ENCODE assay signal across 1 cellular context in the genomic region with DNA sequence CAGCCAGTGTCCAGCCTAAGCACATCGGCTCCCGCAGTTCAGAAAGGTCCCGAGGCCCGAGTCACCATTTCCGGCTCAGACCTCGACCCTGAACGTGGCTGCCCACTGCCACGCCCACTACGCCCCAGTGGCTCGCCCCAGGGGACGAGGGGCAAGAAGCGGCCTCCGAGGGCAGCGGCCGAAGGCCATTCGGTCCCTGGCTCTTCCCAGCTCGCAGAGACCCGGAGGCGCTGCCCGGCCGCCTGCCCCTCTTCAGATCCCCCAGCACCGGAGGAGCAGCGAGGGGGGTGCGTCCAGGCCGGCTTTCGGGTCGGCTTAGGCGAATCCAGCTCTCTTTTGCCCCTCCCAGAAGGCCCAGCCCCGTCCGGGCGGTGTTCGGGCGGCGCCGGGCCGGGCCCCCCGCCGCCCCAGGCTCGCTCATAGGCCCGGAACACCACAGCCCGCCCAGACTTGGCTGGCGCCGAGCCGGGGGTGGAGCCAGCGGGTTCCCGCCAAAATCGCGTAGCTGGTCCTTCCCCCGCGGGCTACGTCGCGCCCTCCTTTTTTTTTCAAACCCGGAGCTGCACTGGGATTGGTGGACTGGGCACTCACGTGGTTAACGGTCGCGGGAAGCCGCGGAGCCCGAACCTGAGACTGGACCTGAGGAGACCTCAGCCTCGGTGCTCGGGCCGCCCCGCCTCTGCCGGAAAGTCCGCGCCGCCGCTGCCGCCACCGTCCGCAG.
TF ChIP-seq lines count a peak whose summit lies in the region.

Gene WEE1 (plus strand): TSS at position 617 of the 721 bp plus-strand sequence. CDS start 264 bp downstream, outside the sequence.

TF ChIP-seq in K562, 482 proteins besides CTCF, POLR2A, EP300 and RAD21 (continued from another document and continues in another):
- no peak for TF ChIP-seq ZFP91 (CRISPR knock-in tag; IDR thresholded peaks at IDR 0.05)
- TF ChIP-seq NFRKB (IDR thresholded peaks at IDR 0.05; ENCODE audit: low read depth): 0 out of 2 replicates have a peak, but pooled peaks have one; percentile 70
- TF ChIP-seq STAT5A (IDR thresholded peaks at IDR 0.05; ENCODE audit: borderline replicate concordance, low read length): no peak
- TF ChIP-seq GTF2E2 (tag; IDR thresholded peaks at IDR 0.05): peak; percentile 84; the same call in 1 of the 2 replicates
- peak; percentile 56 for TF ChIP-seq ZNF511 (CRISPR knock-in tag; IDR thresholded peaks at IDR 0.05)
- TF ChIP-seq, protein P1, sequence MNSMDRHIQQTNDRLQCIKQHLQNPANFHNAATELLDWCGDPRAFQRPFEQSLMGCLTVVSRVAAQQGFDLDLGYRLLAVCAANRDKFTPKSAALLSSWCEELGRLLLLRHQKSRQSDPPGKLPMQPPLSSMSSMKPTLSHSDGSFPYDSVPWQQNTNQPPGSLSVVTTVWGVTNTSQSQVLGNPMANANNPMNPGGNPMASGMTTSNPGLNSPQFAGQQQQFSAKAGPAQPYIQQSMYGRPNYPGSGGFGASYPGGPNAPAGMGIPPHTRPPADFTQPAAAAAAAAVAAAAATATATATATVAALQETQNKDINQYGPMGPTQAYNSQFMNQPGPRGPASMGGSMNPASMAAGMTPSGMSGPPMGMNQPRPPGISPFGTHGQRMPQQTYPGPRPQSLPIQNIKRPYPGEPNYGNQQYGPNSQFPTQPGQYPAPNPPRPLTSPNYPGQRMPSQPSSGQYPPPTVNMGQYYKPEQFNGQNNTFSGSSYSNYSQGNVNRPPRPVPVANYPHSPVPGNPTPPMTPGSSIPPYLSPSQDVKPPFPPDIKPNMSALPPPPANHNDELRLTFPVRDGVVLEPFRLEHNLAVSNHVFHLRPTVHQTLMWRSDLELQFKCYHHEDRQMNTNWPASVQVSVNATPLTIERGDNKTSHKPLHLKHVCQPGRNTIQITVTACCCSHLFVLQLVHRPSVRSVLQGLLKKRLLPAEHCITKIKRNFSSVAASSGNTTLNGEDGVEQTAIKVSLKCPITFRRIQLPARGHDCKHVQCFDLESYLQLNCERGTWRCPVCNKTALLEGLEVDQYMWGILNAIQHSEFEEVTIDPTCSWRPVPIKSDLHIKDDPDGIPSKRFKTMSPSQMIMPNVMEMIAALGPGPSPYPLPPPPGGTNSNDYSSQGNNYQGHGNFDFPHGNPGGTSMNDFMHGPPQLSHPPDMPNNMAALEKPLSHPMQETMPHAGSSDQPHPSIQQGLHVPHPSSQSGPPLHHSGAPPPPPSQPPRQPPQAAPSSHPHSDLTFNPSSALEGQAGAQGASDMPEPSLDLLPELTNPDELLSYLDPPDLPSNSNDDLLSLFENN (IDR thresholded peaks at IDR 0.05; ENCODE audit: low read depth in 2 of 2, low read length in 2 of 2): 0 out of 4 replicates have a peak, but pooled peaks of 1 of the 2 experiments have one; percentile 28
- TF ChIP-seq ZBTB9 (CRISPR knock-in tag; IDR thresholded peaks at IDR 0.05): peak; percentile 91; the same call in 1 of the 2 replicates
- peak; percentile 86 for TF ChIP-seq GABPB1 (CRISPR knock-in tag; IDR thresholded peaks at IDR 0.05)
- peak in 1 of 2 experiments; percentile 84; a peak in 2 of 4 replicates for TF ChIP-seq HDAC1 (IDR thresholded peaks at IDR 0.05)
- TF ChIP-seq ZNF3 (CRISPR knock-in tag; IDR thresholded peaks at IDR 0.05): no peak
- TF ChIP-seq, protein P2, sequence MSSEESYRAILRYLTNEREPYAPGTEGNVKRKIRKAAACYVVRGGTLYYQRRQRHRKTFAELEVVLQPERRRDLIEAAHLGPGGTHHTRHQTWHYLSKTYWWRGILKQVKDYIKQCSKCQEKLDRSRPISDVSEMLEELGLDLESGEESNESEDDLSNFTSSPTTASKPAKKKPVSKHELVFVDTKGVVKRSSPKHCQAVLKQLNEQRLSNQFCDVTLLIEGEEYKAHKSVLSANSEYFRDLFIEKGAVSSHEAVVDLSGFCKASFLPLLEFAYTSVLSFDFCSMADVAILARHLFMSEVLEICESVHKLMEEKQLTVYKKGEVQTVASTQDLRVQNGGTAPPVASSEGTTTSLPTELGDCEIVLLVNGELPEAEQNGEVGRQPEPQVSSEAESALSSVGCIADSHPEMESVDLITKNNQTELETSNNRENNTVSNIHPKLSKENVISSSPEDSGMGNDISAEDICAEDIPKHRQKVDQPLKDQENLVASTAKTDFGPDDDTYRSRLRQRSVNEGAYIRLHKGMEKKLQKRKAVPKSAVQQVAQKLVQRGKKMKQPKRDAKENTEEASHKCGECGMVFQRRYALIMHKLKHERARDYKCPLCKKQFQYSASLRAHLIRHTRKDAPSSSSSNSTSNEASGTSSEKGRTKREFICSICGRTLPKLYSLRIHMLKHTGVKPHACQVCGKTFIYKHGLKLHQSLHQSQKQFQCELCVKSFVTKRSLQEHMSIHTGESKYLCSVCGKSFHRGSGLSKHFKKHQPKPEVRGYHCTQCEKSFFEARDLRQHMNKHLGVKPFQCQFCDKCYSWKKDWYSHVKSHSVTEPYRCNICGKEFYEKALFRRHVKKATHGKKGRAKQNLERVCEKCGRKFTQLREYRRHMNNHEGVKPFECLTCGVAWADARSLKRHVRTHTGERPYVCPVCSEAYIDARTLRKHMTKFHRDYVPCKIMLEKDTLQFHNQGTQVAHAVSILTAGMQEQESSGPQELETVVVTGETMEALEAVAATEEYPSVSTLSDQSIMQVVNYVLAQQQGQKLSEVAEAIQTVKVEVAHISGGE (CRISPR knock-in tag; IDR thresholded peaks at IDR 0.05): no peak; a peak in 1 of 6 replicates
- no peak for TF ChIP-seq TARDBP (IDR thresholded peaks at IDR 0.05)
- TF ChIP-seq REST (CRISPR knock-in tag; IDR thresholded peaks at IDR 0.05; ENCODE audit: low read depth): peak; percentile 75; the same call in 1 of the 2 replicates
- TF ChIP-seq, protein P3, sequence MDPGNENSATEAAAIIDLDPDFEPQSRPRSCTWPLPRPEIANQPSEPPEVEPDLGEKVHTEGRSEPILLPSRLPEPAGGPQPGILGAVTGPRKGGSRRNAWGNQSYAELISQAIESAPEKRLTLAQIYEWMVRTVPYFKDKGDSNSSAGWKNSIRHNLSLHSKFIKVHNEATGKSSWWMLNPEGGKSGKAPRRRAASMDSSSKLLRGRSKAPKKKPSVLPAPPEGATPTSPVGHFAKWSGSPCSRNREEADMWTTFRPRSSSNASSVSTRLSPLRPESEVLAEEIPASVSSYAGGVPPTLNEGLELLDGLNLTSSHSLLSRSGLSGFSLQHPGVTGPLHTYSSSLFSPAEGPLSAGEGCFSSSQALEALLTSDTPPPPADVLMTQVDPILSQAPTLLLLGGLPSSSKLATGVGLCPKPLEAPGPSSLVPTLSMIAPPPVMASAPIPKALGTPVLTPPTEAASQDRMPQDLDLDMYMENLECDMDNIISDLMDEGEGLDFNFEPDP (CRISPR knock-in tag; IDR thresholded peaks at IDR 0.05): no peak
- TF ChIP-seq SMAD1 (IDR thresholded peaks at IDR 0.05; ENCODE audit: low read depth, low read length, partially characterized antibody): peak; percentile 21
- TF ChIP-seq ZBTB12 (CRISPR knock-in tag; IDR thresholded peaks at IDR 0.05): peak; percentile 56
- TF ChIP-seq ELF1 (tag; IDR thresholded peaks at IDR 0.05): peak; percentile 86
- peak; percentile 89 for TF ChIP-seq SUPT5H (IDR thresholded peaks at IDR 0.05)
- TF ChIP-seq, protein P4, sequence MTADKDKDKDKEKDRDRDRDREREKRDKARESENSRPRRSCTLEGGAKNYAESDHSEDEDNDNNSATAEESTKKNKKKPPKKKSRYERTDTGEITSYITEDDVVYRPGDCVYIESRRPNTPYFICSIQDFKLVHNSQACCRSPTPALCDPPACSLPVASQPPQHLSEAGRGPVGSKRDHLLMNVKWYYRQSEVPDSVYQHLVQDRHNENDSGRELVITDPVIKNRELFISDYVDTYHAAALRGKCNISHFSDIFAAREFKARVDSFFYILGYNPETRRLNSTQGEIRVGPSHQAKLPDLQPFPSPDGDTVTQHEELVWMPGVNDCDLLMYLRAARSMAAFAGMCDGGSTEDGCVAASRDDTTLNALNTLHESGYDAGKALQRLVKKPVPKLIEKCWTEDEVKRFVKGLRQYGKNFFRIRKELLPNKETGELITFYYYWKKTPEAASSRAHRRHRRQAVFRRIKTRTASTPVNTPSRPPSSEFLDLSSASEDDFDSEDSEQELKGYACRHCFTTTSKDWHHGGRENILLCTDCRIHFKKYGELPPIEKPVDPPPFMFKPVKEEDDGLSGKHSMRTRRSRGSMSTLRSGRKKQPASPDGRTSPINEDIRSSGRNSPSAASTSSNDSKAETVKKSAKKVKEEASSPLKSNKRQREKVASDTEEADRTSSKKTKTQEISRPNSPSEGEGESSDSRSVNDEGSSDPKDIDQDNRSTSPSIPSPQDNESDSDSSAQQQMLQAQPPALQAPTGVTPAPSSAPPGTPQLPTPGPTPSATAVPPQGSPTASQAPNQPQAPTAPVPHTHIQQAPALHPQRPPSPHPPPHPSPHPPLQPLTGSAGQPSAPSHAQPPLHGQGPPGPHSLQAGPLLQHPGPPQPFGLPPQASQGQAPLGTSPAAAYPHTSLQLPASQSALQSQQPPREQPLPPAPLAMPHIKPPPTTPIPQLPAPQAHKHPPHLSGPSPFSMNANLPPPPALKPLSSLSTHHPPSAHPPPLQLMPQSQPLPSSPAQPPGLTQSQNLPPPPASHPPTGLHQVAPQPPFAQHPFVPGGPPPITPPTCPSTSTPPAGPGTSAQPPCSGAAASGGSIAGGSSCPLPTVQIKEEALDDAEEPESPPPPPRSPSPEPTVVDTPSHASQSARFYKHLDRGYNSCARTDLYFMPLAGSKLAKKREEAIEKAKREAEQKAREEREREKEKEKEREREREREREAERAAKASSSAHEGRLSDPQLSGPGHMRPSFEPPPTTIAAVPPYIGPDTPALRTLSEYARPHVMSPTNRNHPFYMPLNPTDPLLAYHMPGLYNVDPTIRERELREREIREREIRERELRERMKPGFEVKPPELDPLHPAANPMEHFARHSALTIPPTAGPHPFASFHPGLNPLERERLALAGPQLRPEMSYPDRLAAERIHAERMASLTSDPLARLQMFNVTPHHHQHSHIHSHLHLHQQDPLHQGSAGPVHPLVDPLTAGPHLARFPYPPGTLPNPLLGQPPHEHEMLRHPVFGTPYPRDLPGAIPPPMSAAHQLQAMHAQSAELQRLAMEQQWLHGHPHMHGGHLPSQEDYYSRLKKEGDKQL (CRISPR knock-in tag; IDR thresholded peaks at IDR 0.05; ENCODE audit: borderline replicate concordance): 0 out of 2 replicates have a peak, but pooled peaks have one; percentile 43
- peak; percentile 59; the same call in 1 of the 2 replicates for TF ChIP-seq KLF6 (CRISPR knock-in tag; IDR thresholded peaks at IDR 0.05; ENCODE audit: borderline replicate concordance)
- TF ChIP-seq TBL1XR1 (IDR thresholded peaks at IDR 0.05; ENCODE audit: low read length in 2 of 2): 0 out of 4 replicates have a peak, but pooled peaks of 1 of the 2 experiments have one; percentile 10
- TF ChIP-seq NFE2 (IDR thresholded peaks at IDR 0.05; ENCODE audit: low read depth): no peak
- TF ChIP-seq ARID1B (IDR thresholded peaks at IDR 0.05): peak; percentile 40
